3 cellular contexts compared by ENCODE assay signal in the genomic region with DNA sequence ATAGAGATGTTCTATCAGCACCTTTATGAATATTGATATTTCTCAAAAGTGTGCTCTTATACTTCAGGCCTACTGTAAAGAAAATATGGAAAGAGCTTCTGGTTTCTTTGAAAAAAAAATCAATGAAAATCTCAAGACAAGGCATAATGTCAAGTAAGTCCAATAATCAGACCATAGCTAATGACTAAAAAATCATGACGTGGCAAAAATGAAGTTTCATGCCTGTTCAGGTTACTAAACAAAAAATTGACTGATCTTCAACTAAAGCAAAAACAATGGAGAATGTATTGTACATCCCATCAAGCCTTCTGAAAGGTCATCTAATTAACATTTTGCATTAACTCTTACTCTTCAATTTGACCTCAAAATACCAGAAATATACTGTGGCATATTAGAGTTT.
TF ChIP-seq lines count a peak whose summit lies in the region.

No MANE protein-coding gene starts in this region.

TF ChIP-seq in A549, 52 proteins besides CTCF, POLR2A, EP300 and RAD21 (continued from another document):
- no peak for TF ChIP-seq RFX5 (IDR thresholded peaks at IDR 0.05)
- TF ChIP-seq HOXB5 (CRISPR knock-in tag; IDR thresholded peaks at IDR 0.05): no peak
TF ChIP-seq in A549: peak in this region for 2.

TF ChIP-seq in IMR-90, 13 proteins besides CTCF, POLR2A, EP300 and RAD21 (continued from another document):
- peak; percentile 82 for TF ChIP-seq MAFK (IDR thresholded peaks at IDR 0.05; ENCODE audit: low read depth, low read length)
- TF ChIP-seq, protein P1, sequence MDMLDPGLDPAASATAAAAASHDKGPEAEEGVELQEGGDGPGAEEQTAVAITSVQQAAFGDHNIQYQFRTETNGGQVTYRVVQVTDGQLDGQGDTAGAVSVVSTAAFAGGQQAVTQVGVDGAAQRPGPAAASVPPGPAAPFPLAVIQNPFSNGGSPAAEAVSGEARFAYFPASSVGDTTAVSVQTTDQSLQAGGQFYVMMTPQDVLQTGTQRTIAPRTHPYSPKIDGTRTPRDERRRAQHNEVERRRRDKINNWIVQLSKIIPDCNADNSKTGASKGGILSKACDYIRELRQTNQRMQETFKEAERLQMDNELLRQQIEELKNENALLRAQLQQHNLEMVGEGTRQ (IDR thresholded peaks at IDR 0.05; ENCODE audit: low read depth, low read length): no peak
- TF ChIP-seq CHD1 (IDR thresholded peaks at IDR 0.05; ENCODE audit: low read depth, low read length): no peak
- peak; percentile 80 for TF ChIP-seq NFE2L2 (IDR thresholded peaks at IDR 0.05; ENCODE audit: low read depth, low read length)

TF ChIP-seq in K562, 482 proteins besides CTCF, POLR2A, EP300 and RAD21 (continued from another document):
- TF ChIP-seq, protein P2, sequence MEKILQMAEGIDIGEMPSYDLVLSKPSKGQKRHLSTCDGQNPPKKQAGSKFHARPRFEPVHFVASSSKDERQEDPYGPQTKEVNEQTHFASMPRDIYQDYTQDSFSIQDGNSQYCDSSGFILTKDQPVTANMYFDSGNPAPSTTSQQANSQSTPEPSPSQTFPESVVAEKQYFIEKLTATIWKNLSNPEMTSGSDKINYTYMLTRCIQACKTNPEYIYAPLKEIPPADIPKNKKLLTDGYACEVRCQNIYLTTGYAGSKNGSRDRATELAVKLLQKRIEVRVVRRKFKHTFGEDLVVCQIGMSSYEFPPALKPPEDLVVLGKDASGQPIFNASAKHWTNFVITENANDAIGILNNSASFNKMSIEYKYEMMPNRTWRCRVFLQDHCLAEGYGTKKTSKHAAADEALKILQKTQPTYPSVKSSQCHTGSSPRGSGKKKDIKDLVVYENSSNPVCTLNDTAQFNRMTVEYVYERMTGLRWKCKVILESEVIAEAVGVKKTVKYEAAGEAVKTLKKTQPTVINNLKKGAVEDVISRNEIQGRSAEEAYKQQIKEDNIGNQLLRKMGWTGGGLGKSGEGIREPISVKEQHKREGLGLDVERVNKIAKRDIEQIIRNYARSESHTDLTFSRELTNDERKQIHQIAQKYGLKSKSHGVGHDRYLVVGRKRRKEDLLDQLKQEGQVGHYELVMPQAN (IDR thresholded peaks at IDR 0.05; ENCODE audit: borderline replicate concordance): no peak
- TF ChIP-seq MAFG (tag; conservative IDR thresholded peaks at IDR 0.05) (peak; percentile 40; the same call in 1 of the 2 replicates), FOXK1 (CRISPR knock-in tag; IDR thresholded peaks at IDR 0.05; ENCODE audit: borderline replicate concordance) (no peak), KDM4B (IDR thresholded peaks at IDR 0.05; ENCODE audit: borderline replicate concordance in 2 of 2, low read depth in 1 of 2) (no peak), FOXA3 (CRISPR knock-in tag; conservative IDR thresholded peaks at IDR 0.05 in 1 of 2, IDR thresholded peaks at IDR 0.05 in 1 of 2) (no peak), ZNF316 (IDR thresholded peaks at IDR 0.05) (peak; percentile 16; the same call in 1 of the 2 replicates), MAFF (IDR thresholded peaks at IDR 0.05; ENCODE audit: low read length) (no peak), TAF15 (IDR thresholded peaks at IDR 0.05; ENCODE audit: low read depth, low read length) (no peak), ZNF444 (CRISPR knock-in tag; IDR thresholded peaks at IDR 0.05) (no peak), FOXM1 (IDR thresholded peaks at IDR 0.05; ENCODE audit: low read depth) (no peak), FOXM1 (CRISPR knock-in tag; IDR thresholded peaks at IDR 0.05; ENCODE audit: low read depth) (no peak), ZNF140 (CRISPR knock-in tag; IDR thresholded peaks at IDR 0.05) (no peak), MTA2 (IDR thresholded peaks at IDR 0.05; ENCODE audit: low read depth) (no peak), BDP1 (IDR thresholded peaks at IDR 0.05; ENCODE audit: insufficient read depth, insufficient read length) (no peak), ZNF175 (CRISPR knock-in tag; IDR thresholded peaks at IDR 0.05; ENCODE audit: low read depth) (no peak), ZNF77 (CRISPR knock-in tag; IDR thresholded peaks at IDR 0.05) (no peak), SP1 (CRISPR knock-in tag; IDR thresholded peaks at IDR 0.05) (no peak), C11orf30 (IDR thresholded peaks at IDR 0.05; ENCODE audit: low read depth) (0 out of 2 replicates have a peak, but pooled peaks have one; percentile 17), BRD9 (IDR thresholded peaks at IDR 0.05; ENCODE audit: low read depth, partially characterized antibody) (no peak), MYC (IDR thresholded peaks at IDR 0.05; ENCODE audit: low read depth, low read length) (no peak), MYC (CRISPR knock-in tag; IDR thresholded peaks at IDR 0.05; ENCODE audit: borderline replicate concordance, low read depth) (no peak)
- TF ChIP-seq, protein P3, sequence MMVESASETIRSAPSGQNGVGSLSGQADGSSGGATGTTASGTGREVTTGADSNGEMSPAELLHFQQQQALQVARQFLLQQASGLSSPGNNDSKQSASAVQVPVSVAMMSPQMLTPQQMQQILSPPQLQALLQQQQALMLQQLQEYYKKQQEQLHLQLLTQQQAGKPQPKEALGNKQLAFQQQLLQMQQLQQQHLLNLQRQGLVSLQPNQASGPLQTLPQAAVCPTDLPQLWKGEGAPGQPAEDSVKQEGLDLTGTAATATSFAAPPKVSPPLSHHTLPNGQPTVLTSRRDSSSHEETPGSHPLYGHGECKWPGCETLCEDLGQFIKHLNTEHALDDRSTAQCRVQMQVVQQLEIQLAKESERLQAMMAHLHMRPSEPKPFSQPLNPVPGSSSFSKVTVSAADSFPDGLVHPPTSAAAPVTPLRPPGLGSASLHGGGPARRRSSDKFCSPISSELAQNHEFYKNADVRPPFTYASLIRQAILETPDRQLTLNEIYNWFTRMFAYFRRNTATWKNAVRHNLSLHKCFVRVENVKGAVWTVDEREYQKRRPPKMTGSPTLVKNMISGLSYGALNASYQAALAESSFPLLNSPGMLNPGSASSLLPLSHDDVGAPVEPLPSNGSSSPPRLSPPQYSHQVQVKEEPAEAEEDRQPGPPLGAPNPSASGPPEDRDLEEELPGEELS (CRISPR knock-in tag; IDR thresholded peaks at IDR 0.05; ENCODE audit: borderline replicate concordance): no peak
- TF ChIP-seq, protein P4, sequence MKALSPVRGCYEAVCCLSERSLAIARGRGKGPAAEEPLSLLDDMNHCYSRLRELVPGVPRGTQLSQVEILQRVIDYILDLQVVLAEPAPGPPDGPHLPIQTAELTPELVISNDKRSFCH (CRISPR knock-in tag; IDR thresholded peaks at IDR 0.05): no peak
- TF ChIP-seq, protein P4 (tag; IDR thresholded peaks at IDR 0.05): no peak
- TF ChIP-seq, protein P5, sequence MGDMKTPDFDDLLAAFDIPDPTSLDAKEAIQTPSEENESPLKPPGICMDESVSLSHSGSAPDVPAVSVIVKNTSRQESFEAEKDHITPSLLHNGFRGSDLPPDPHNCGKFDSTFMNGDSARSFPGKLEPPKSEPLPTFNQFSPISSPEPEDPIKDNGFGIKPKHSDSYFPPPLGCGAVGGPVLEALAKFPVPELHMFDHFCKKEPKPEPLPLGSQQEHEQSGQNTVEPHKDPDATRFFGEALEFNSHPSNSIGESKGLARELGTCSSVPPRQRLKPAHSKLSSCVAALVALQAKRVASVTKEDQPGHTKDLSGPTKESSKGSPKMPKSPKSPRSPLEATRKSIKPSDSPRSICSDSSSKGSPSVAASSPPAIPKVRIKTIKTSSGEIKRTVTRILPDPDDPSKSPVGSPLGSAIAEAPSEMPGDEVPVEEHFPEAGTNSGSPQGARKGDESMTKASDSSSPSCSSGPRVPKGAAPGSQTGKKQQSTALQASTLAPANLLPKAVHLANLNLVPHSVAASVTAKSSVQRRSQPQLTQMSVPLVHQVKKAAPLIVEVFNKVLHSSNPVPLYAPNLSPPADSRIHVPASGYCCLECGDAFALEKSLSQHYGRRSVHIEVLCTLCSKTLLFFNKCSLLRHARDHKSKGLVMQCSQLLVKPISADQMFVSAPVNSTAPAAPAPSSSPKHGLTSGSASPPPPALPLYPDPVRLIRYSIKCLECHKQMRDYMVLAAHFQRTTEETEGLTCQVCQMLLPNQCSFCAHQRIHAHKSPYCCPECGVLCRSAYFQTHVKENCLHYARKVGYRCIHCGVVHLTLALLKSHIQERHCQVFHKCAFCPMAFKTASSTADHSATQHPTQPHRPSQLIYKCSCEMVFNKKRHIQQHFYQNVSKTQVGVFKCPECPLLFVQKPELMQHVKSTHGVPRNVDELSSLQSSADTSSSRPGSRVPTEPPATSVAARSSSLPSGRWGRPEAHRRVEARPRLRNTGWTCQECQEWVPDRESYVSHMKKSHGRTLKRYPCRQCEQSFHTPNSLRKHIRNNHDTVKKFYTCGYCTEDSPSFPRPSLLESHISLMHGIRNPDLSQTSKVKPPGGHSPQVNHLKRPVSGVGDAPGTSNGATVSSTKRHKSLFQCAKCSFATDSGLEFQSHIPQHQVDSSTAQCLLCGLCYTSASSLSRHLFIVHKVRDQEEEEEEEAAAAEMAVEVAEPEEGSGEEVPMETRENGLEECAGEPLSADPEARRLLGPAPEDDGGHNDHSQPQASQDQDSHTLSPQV (IDR thresholded peaks at IDR 0.05): no peak
